6 cellular contexts compared by ENCODE assay signal in the genomic region with DNA sequence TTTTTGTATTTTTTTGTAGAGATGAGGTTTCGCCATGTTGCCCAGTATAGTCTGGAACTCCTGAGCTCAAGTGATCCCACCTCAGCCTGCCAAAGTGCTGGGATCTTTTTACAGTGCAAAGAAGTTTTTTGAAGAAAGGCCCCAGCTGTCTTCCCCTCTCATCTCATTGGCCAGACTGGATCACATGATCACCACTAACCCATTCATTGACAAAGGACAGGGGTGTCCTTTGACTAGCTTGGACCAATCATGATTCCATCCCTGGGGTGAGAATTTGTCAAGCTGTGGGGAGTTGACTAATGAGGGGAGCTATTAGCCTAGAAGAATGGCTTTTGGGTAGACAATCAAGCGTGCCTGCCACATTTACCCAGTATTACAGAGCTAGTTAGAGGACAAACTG.
"Had no signal": no experiment of that assay in that cellular context is flagged by ENCODE, and none has a peak within 500 bp of the region (broad histone marks: within the 10 kb centered on the region; RNA-seq: fewer than 3 reads in every experiment).

No MANE protein-coding gene starts in this region.

- H3K4me2 ChIP-seq: GM23338 had no signal

- DNase-seq: H7, KG1 had no signal

- H3K36me3 ChIP-seq: HAP-1 had no signal

- H3K9me3 ChIP-seq: HAP-1 had no signal

- H3K4me3 ChIP-seq: GM23338, HAP-1 had no signal

- FAIRE-seq: HTR-8/SVneo had no signal

- ATAC-seq: GM23338, HCT116 had no signal

- H2AFZ ChIP-seq: GM23338 had no signal
